ENCODE assay signal across 8 cellular contexts in the genomic region with DNA sequence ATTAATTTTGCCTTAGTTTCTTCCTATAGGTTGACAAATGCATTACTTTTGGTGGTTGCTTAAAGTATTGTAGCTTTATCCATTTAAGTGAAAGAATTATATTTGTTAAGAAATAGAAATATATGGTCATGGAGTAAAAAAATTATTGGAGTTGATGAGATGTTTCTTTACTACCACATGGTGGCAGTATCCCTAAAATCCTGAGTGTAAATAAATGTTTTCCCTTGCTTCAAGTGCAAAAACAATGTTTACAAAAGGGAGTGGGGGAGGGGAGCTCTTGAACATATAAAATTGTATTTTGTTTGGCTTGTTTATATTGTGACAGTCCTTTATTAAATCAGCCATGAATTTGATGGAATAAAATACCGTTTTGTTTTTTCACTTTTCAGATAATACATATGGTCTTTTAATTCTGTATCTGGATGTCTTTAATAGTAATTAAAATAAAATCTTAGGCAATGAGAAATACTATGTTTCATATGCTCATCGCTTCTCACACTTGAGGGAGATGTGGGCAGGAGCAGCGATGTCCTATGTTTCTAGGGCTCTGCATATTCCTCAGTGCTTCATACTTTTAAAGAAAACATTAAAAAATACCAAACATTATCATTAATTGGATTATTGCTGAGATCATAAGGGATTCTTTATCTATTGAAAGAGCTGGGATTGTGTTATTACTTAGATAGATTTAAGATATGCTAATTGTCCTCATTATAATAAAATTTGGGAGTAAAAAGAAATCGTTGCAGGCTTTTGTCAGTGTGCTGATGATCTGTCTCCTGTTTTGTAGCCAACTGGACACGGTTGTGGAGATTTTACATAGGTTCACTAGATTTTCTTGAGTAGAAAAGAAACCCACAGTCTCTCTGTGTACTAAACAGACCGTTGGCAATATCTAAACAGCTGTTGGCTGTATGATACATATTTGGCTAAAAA.
A peak's percentile ranks its signal among the peaks of the same experiment; 100 is the strongest.
DNase-seq lines count a peak whose midpoint lies in the region; ATAC-seq and TF ChIP-seq lines count a peak whose summit lies in the region.

No MANE protein-coding gene starts in this region.

- TF ChIP-seq POLR2A in gastroesophageal sphincter (IDR thresholded peaks at IDR 0.05), result no peak
- no peak for TF ChIP-seq POLR2A in uterus (IDR thresholded peaks at IDR 0.05)

- peak; percentile 46; the same call in 1 of the 2 replicates for TF ChIP-seq RAD21 in Ishikawa (IDR thresholded peaks at IDR 0.05; ENCODE audit: low read depth)

- TF ChIP-seq CTCF in C4-2B (conservative IDR thresholded peaks at IDR 0.05) (peak; percentile 81), RWPE2 (IDR thresholded peaks at IDR 0.05; ENCODE audit: poor library complexity, severe bottlenecking) (peak; percentile 71), gastroesophageal sphincter (IDR thresholded peaks at IDR 0.05) (peak in 3 of 4 experiments; percentile 24 to 39 (median 33)), uterus (IDR thresholded peaks at IDR 0.05) (peak in 3 of 4 experiments; percentile 13 to 40 (median 31))

- no peak overlapping the region for H3K4me3 ChIP-seq in RWPE2 (ENCODE audit: severe bottlenecking)
- no peak overlapping the region for H3K4me3 ChIP-seq in gastroesophageal sphincter
- H3K4me3 ChIP-seq in uterus, result no peak overlapping the region

- no peaks in the 10 kb centered on the region for H3K36me3 Mint-ChIP-seq in activated CD4-positive, alpha-beta T cell treated with anti-CD3 and anti-CD28 coated beads, Interleukin-2, amount 10 ng/mL, durations not matched to agents 24 days and 14 days (ENCODE audit: low read depth)

- H3K4me1 Mint-ChIP-seq in activated CD4-positive, alpha-beta T cell treated with anti-CD3 and anti-CD28 coated beads, Interleukin-2, amount 10 ng/mL, durations not matched to agents 24 days and 14 days, result no peaks in the 10 kb centered on the region

- H3K4me1 ChIP-seq in RWPE2 (ENCODE audit: insufficient read depth, poor library complexity, severe bottlenecking) (no peaks in the 10 kb centered on the region), gastroesophageal sphincter (no peaks in the 10 kb centered on the region), uterus (no peaks in the 10 kb centered on the region)

- H3K27me3 Mint-ChIP-seq in activated CD4-positive, alpha-beta T cell treated with anti-CD3 and anti-CD28 coated beads, Interleukin-2, amount 10 ng/mL, durations not matched to agents 24 days and 14 days, result peaks cover 2% of the 10 kb centered on the region

- WGBS in gastroesophageal sphincter (ENCODE audit: low coverage in 1 of 2), 2 donors, result 44 to 64% methylated on average over 6 of the region's 6 CpGs

- H3K9me3 ChIP-seq in RWPE2 (ENCODE audit: severe bottlenecking) (no peaks in the 10 kb centered on the region), gastroesophageal sphincter (no peaks in the 10 kb centered on the region), uterus (no peaks in the 10 kb centered on the region)

- H3K27ac ChIP-seq in C4-2B, result no peak overlapping the region
- H3K27ac ChIP-seq in RWPE2 (ENCODE audit: poor library complexity, severe bottlenecking), result no peak overlapping the region
- no peak overlapping the region for H3K27ac ChIP-seq in gastroesophageal sphincter
- no peak overlapping the region for H3K27ac ChIP-seq in uterus

- intact Hi-C loops in uterus (cut with DNase I; ENCODE audit: low total_unique reads), result no loop called here
- intact Hi-C loops in activated CD4-positive, alpha-beta T cell treated with anti-CD3 and anti-CD28 coated beads, Interleukin-2, amount 10 ng/mL, durations not matched to agents 24 days and 14 days (cut with micrococcal nuclease), result no loop called here

- no peak overlapping the region for H3K4me3 Mint-ChIP-seq in activated CD4-positive, alpha-beta T cell treated with anti-CD3 and anti-CD28 coated beads, Interleukin-2, amount 10 ng/mL, durations not matched to agents 24 days and 14 days

- no peak for TF ChIP-seq EP300 in Ishikawa (IDR thresholded peaks at IDR 0.05; ENCODE audit: borderline replicate concordance)
- no peak for TF ChIP-seq EP300 in gastroesophageal sphincter (IDR thresholded peaks at IDR 0.05)

- ATAC-seq in RWPE2 (ENCODE audit: low read depth) (no peak), gastroesophageal sphincter (no peak), GM18519 (IDR thresholded peaks at IDR 0.05; ENCODE audit: low FRiP score, unreplicated experiment) (no peak), GM18861 (IDR thresholded peaks at IDR 0.05; ENCODE audit: unreplicated experiment) (no peak)

- DNase-seq in RWPE2 (ENCODE audit: low spot score) (no peak), uterus (no peak)
- no peak for DNase-seq in activated CD4-positive, alpha-beta T cell treated with anti-CD3 and anti-CD28 coated beads, Interleukin-2, amount 10 ng/mL, durations not matched to agents 24 days and 14 days

- H3K27ac Mint-ChIP-seq in activated CD4-positive, alpha-beta T cell treated with anti-CD3 and anti-CD28 coated beads, Interleukin-2, amount 10 ng/mL, durations not matched to agents 24 days and 14 days, result no peak overlapping the region

- no peaks in the 10 kb centered on the region for H3K36me3 ChIP-seq in RWPE2 (ENCODE audit: low read depth)
- H3K36me3 ChIP-seq in gastroesophageal sphincter, result no peaks in the 10 kb centered on the region
- no peaks in the 10 kb centered on the region for H3K36me3 ChIP-seq in uterus

- no peaks in the 10 kb centered on the region for H3K9me3 Mint-ChIP-seq in activated CD4-positive, alpha-beta T cell treated with anti-CD3 and anti-CD28 coated beads, Interleukin-2, amount 10 ng/mL, durations not matched to agents 24 days and 14 days

- H3K27me3 ChIP-seq in RWPE2 (ENCODE audit: insufficient read depth, poor library complexity, severe bottlenecking), result peaks cover 7% of the 10 kb centered on the region
- no peaks in the 10 kb centered on the region for H3K27me3 ChIP-seq in gastroesophageal sphincter
- no peaks in the 10 kb centered on the region for H3K27me3 ChIP-seq in uterus

TF ChIP-seq in Ishikawa, 13 proteins besides CTCF, POLR2A, EP300 and RAD21:
- no peak for TF ChIP-seq FOXM1 (IDR thresholded peaks at IDR 0.05; ENCODE audit: borderline replicate concordance, low read depth)
- no peak for TF ChIP-seq TAF1 (IDR thresholded peaks at IDR 0.05; ENCODE audit: low read depth)
TF ChIP-seq in Ishikawa: peak in this region for 0.

Comparison
In these comparisons a context has a peak if more than half of its experiments do, and no peak if none do; other contexts are left out.
1. CTCF ChIP-seq: peak in every context shown above with its lines; median percentile 81 in C4-2B; 71 in RWPE2; 33 in gastroesophageal sphincter; 31 in uterus.